Comparison of ENCODE assay signal across 1 cellular context in genomic region chr19:1833540-1833939, GRCh38.
TF ChIP-seq lines count a peak whose summit lies in the region.

No MANE protein-coding gene starts in this region.

TF ChIP-seq in IMR-90, 13 proteins besides CTCF, POLR2A, EP300 and RAD21 (continued from another document):
- no peak for TF ChIP-seq CHD1 (IDR thresholded peaks at IDR 0.05; ENCODE audit: low read depth, low read length)
- TF ChIP-seq FOS (IDR thresholded peaks at IDR 0.05; ENCODE audit: low read depth, low read length), result no peak
